In genomic region chr16:73396556-73396955, GRCh38 we compare ENCODE assay signal across 16 cellular contexts.
"Had no signal": no experiment of that assay in that cellular context is flagged by ENCODE, and none has a peak within 500 bp of the region (broad histone marks: within the 10 kb centered on the region; RNA-seq: fewer than 3 reads in every experiment).

No MANE protein-coding gene starts in this region.

- H3K36me3 ChIP-seq: brain microvascular endothelial cell, thyroid gland, uterus had no signal

- DNase-seq: activated CD4-positive, alpha-beta memory T cell treated with anti-CD3 and anti-CD28 coated beads, Interleukin-2, amount 10 ng/mL, durations not matched to agents 7 days and 5 days; activated CD4-positive, alpha-beta T cell treated with anti-CD3 and anti-CD28 coated beads for 1 hour; activated gamma-delta T cell; activated T-cell treated with anti-CD3 and anti-CD28 coated beads, Interleukin-2, amount 50 U/mL, for 48 hours; amygdala; brain microvascular endothelial cell; head of caudate nucleus; left colon; naive thymus-derived CD8-positive, alpha-beta T cell; nucleus accumbens; right cardiac atrium; small intestine; thyroid gland; uterus had no signal

- H3K4me3 ChIP-seq: thyroid gland, uterus had no signal

- H3K27me3 ChIP-seq: brain microvascular endothelial cell, thyroid gland, uterus had no signal

- FAIRE-seq: endometrium, small intestine had no signal

- ATAC-seq: esophagus mucosa; left colon; naive thymus-derived CD8-positive, alpha-beta T cell; right cardiac atrium had no signal
